ENCODE assay signal across 17 cellular contexts in genomic region chr7:117138943-117139690, GRCh38.
"Had no signal": no experiment of that assay in that cellular context is flagged by ENCODE, and none has a peak within 500 bp of the region (broad histone marks: within the 10 kb centered on the region; RNA-seq: fewer than 3 reads in every experiment).

No MANE protein-coding gene starts in this region.

- H3K27me3 ChIP-seq: ascending aorta, breast epithelium, esophagus squamous epithelium had no signal

- H3K79me2 ChIP-seq: parathyroid adenoma had no signal

- H3K27ac ChIP-seq: ascending aorta, breast epithelium, esophagus squamous epithelium, parathyroid adenoma had no signal

- H3K9me3 ChIP-seq: ascending aorta, breast epithelium, esophagus squamous epithelium had no signal

- H3K36me3 ChIP-seq: breast epithelium had no signal

- H3K4me1 ChIP-seq: breast epithelium, parathyroid adenoma had no signal

- DNase-seq: activated CD4-positive, alpha-beta T cell treated with anti-CD3 and anti-CD28 coated beads for 1 hour; activated CD4-positive, alpha-beta T cell treated with anti-CD3 and anti-CD28 coated beads, Interleukin-2, amount 50 U/mL, for 4 hours; activated naive CD4-positive, alpha-beta T cell treated with anti-CD3 and anti-CD28 coated beads, Interleukin-2, amount 10 ng/mL, durations not matched to agents 7 days and 5 days; esophagus squamous epithelium; hippocampal formation; immature natural killer cell; left cardiac atrium; mammary epithelial cell; naive B cell; stimulated activated CD4-positive, alpha-beta T cell treated with anti-CD3 and anti-CD28 coated beads, Interleukin-12 subunit alpha, Interleukin-12 subunit beta, amount 100 ng/mL, for 4 hours; stimulated activated CD4-positive, alpha-beta T cell treated with anti-CD3 and anti-CD28 coated beads, Interleukin-2, amount 100 ng/mL, for 24 hours; T-helper 1 cell had no signal

- H3K4me3 ChIP-seq: ascending aorta, breast epithelium, esophagus squamous epithelium had no signal

- H2AFZ ChIP-seq: parathyroid adenoma had no signal

- FAIRE-seq: urothelium cell line had no signal

- ATAC-seq: activated T-helper 17 cell treated with anti-CD3 and anti-CD28 coated beads, Interleukin-2, amount 50 U/mL, for 72 hours; left cardiac atrium had no signal

- H3K9ac ChIP-seq: parathyroid adenoma had no signal
